In the genomic region with DNA sequence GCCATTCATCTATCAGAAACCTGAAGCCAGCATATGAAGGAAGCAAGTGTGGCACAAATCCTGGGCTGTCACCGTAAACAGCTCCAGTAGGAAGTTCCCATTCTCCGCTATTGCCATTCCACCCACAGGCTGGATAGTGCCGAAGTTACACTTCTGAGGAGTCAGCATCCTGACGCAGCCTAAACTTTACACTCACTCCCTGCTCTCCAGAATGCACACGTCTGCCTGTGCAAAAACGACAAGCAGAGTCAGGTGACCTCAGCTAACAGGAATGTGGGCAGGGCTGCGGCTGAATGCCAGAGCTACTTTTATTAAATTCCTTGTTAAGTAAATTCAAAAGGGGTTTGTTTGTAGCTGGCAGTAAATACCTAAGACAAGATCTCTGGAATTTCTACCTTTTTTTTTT, we compare ENCODE assay signal across 8 cellular contexts. TPM values are rescaled to one million over a fixed set of nuclear protein-coding genes. Genes with fewer than 3 reads are reported as not detected.
DNase-seq lines count a peak whose midpoint lies in the region; ATAC-seq and TF ChIP-seq lines count a peak whose summit lies in the region.

No MANE protein-coding gene starts in this region.

- CTCF ChIA-PET in Caco-2 (lab: Charles Lee), result interaction anchor here (0.7 to 2.2 kb wide), 13 partner anchors 20 to 1019 kb away, joined by 3 to 8 read pairs (median 4); partner anchors contain the start of gene NFRKB
- CTCF ChIA-PET in PC-9 (lab: Charles Lee), result interaction anchor here (0.6 to 0.9 kb wide), 4 partner anchors 15 to 262 kb away, joined by 3 to 9 read pairs (median 4); no protein-coding TSS in a partner anchor

- peak overlapping the region; percentile 71 for H3K4me2 ChIP-seq in PC-9

- H3F3A ChIP-seq in PC-9 (ENCODE audit: insufficient read depth, low read depth), result peaks cover 62% of the 10 kb centered on the region

- H3K4me1 Mint-ChIP-seq in Caco-2 (ENCODE audit: low read depth, unreplicated experiment), result peaks cover 41% of the 10 kb centered on the region
- peaks cover 9% of the 10 kb centered on the region for H3K4me1 Mint-ChIP-seq in activated T-helper 2 cell treated with anti-CD3 and anti-CD28 coated beads, Interferon-gamma antibody, Interleukin-2, Interleukin-4, amounts not matched to agents 10 μg/mL and 5 μg/mL and 100 μg/mL, durations not matched to agents 14 hours and 24 hours and 36 hours (ENCODE audit: low read depth)

- POLR2A ChIA-PET in Caco-2 (lab: Charles Lee) (interaction anchor here (0.5 to 3.7 kb wide), 10 partner anchors 20 to 298 kb away, joined by 3 to 35 read pairs (median 9); partner anchors contain the start of genes NFRKB, PRDM10, ST14 and TMEM45B), PC-9 (lab: Charles Lee; ENCODE audit: unreplicated experiment) (interaction anchor here (0.7 kb wide), 2 partner anchors 33 to 1146 kb away, joined by 4 to 7 read pairs; no protein-coding TSS in a partner anchor)

- no peaks in the 10 kb centered on the region for H3K27me3 Mint-ChIP-seq in Caco-2 (ENCODE audit: insufficient read depth, unreplicated experiment)
- H3K27me3 Mint-ChIP-seq in activated T-helper 2 cell treated with anti-CD3 and anti-CD28 coated beads, Interferon-gamma antibody, Interleukin-2, Interleukin-4, amounts not matched to agents 10 μg/mL and 5 μg/mL and 100 μg/mL, durations not matched to agents 14 hours and 24 hours and 36 hours (ENCODE audit: low read depth), result no peaks in the 10 kb centered on the region

- peaks cover 23% of the 10 kb centered on the region for H3K79me2 ChIP-seq in PC-9 (ENCODE audit: low read depth)

- peak overlapping the region; percentile 95 for H3K27ac Mint-ChIP-seq in Caco-2 (ENCODE audit: unreplicated experiment)
- no peak overlapping the region for H3K27ac Mint-ChIP-seq in activated T-helper 2 cell treated with anti-CD3 and anti-CD28 coated beads, Interferon-gamma antibody, Interleukin-2, Interleukin-4, amounts not matched to agents 10 μg/mL and 5 μg/mL and 100 μg/mL, durations not matched to agents 14 hours and 24 hours and 36 hours

- no peaks in the 10 kb centered on the region for H3K9me3 Mint-ChIP-seq in Caco-2 (ENCODE audit: unreplicated experiment)
- no peaks in the 10 kb centered on the region for H3K9me3 Mint-ChIP-seq in activated T-helper 2 cell treated with anti-CD3 and anti-CD28 coated beads, Interferon-gamma antibody, Interleukin-2, Interleukin-4, amounts not matched to agents 10 μg/mL and 5 μg/mL and 100 μg/mL, durations not matched to agents 14 hours and 24 hours and 36 hours

- no peak overlapping the region for H3K4me3 ChIP-seq in Caco-2 (ENCODE audit: low read depth, low read length)
- peak overlapping the region; percentile 41; the same call in 1 of the 2 replicates for H3K4me3 ChIP-seq in PC-9

- H3K36me3 Mint-ChIP-seq in Caco-2 (ENCODE audit: insufficient read depth, unreplicated experiment), result peaks cover 97% of the 10 kb centered on the region
- H3K36me3 Mint-ChIP-seq in activated T-helper 2 cell treated with anti-CD3 and anti-CD28 coated beads, Interferon-gamma antibody, Interleukin-2, Interleukin-4, amounts not matched to agents 10 μg/mL and 5 μg/mL and 100 μg/mL, durations not matched to agents 14 hours and 24 hours and 36 hours (ENCODE audit: low read depth), result peaks cover 77% of the 10 kb centered on the region

- TF ChIP-seq CTCF in Caco-2 (IDR thresholded peaks at IDR 0.05; ENCODE audit: insufficient read depth in 1 of 2, low read depth in 1 of 2, low read length in 1 of 2, severe bottlenecking in 1 of 2, unreplicated experiment in 1 of 2) (no peak), PC-9 (conservative IDR thresholded peaks at IDR 0.05) (no peak), omental fat pad (IDR thresholded peaks at IDR 0.05) (no peak)

- peak; percentile 96 to 99 for DNase-seq in Caco-2
- DNase-seq in PC-9, result peak; percentile 92 to 100
- peak; percentile 75 for DNase-seq in fibroblast of gingiva (ENCODE audit: low read depth)
- DNase-seq in omental fat pad (ENCODE audit: low spot score), result peak; percentile 41
- no peak for DNase-seq in substantia nigra (lab: John Stamatoyannopoulos, UW)
- DNase-seq in activated effector memory CD4-positive, alpha-beta T cell treated with Interleukin-2 at 50 U/mL for 16 hours, result no peak
- DNase-seq in activated T-helper 2 cell treated with anti-CD3 and anti-CD28 coated beads, Interferon-gamma antibody, Interleukin-2, Interleukin-4, amounts not matched to agents 10 μg/mL and 5 μg/mL and 100 μg/mL, durations not matched to agents 14 hours and 24 hours and 36 hours (ENCODE audit: low spot score), result no peak

- H3K27me3 ChIP-seq in Caco-2 (replicated peaks; ENCODE audit: control insufficient read depth, insufficient read depth, low read length) (no peaks in the 10 kb centered on the region), PC-9 (ENCODE audit: insufficient read depth, low read depth) (no peaks in the 10 kb centered on the region)

- H3K9me3 ChIP-seq in Caco-2 (peaks cover 3% of the 10 kb centered on the region; the same call in 1 of the 2 replicates), PC-9 (ENCODE audit: insufficient read depth, low read depth) (no peaks in the 10 kb centered on the region)

- H3K27ac ChIP-seq in PC-9 (peak overlapping the region; percentile 84), substantia nigra (ENCODE audit: low read depth, low read length, poor library complexity, severe bottlenecking) (no peak overlapping the region)

- no peaks in the 10 kb centered on the region for H4K20me1 ChIP-seq in PC-9 (ENCODE audit: insufficient read depth)

- intact Hi-C loops in Caco-2 (cut with micrococcal nuclease; ENCODE audit: unreplicated experiment) (loop anchor here (1.0 to 2.0 kb wide), 4 partner anchors 8 to 77 kb away; no protein-coding TSS in a partner anchor), PC-9 (cut with micrococcal nuclease; ENCODE audit: unreplicated experiment) (loop anchor here (1.0 to 5.0 kb wide), 4 partner anchors 15 to 285 kb away; no protein-coding TSS in a partner anchor)
- intact Hi-C loops in activated T-helper 2 cell treated with anti-CD3 and anti-CD28 coated beads, Interferon-gamma antibody, Interleukin-2, Interleukin-4, amounts not matched to agents 10 μg/mL and 5 μg/mL and 100 μg/mL, durations not matched to agents 14 hours and 24 hours and 36 hours (cut with micrococcal nuclease), result no loop called here

- ATAC-seq in omental fat pad (ENCODE audit: low FRiP score) (peak; percentile 97), HG02870 (IDR thresholded peaks at IDR 0.05; ENCODE audit: unreplicated experiment) (no peak)

- no TSS peak for BruUV-seq in Caco-2 (replicated peaks; lab: Mats Ljungman, UMichigan)
- BruUV-seq in PC-9 (replicated peaks; lab: Mats Ljungman, UMichigan), result no TSS peak

- H3K4me1 ChIP-seq in Caco-2 (peaks cover 53% of the 10 kb centered on the region), PC-9 (replicated peaks; ENCODE audit: insufficient read depth) (peaks cover 80% of the 10 kb centered on the region)

- H3K9me2 ChIP-seq in PC-9 (ENCODE audit: insufficient read depth), result no peaks in the 10 kb centered on the region

- peaks cover 19% of the 10 kb centered on the region for H3K36me3 ChIP-seq in Caco-2 (ENCODE audit: control insufficient read depth, insufficient read depth, low read length)
- H3K36me3 ChIP-seq in PC-9 (ENCODE audit: low read depth), result peaks cover 45% of the 10 kb centered on the region

- no peak overlapping the region for H2AFZ ChIP-seq in PC-9

- peak overlapping the region; percentile 83 for H3K4me3 Mint-ChIP-seq in Caco-2 (ENCODE audit: unreplicated experiment)
- no peak overlapping the region for H3K4me3 Mint-ChIP-seq in activated T-helper 2 cell treated with anti-CD3 and anti-CD28 coated beads, Interferon-gamma antibody, Interleukin-2, Interleukin-4, amounts not matched to agents 10 μg/mL and 5 μg/mL and 100 μg/mL, durations not matched to agents 14 hours and 24 hours and 36 hours (ENCODE audit: low read depth)

RNA-seq across cellular contexts. Expression of gene NFRKB, which starts 33.7 kb away (rescaled TPM):
- total RNA-seq in Caco-2 (2022) (101 and 104 TPM in 2 replicates), PC-9 (2021) (37.8 and 39.2 TPM in 2 replicates), omental fat pad (10 to 100 TPM; 24.5 to 35.0 (median 27.2) TPM)
- total RNA-seq in activated T-helper 2 cell treated with anti-CD3 and anti-CD28 coated beads, Interferon-gamma antibody, Interleukin-2, Interleukin-4, amounts not matched to agents 10 μg/mL and 5 μg/mL and 100 μg/mL, durations not matched to agents 14 hours and 24 hours and 36 hours, result 42.6 and 42.8 TPM in 2 replicates

RNA-seq across cellular contexts. Expression of gene TMEM45B, which starts 46.1 kb away (rescaled TPM):
- total RNA-seq in Caco-2 (2022) (58.2 and 60.0 TPM in 2 replicates), PC-9 (2021) (11.4 and 13.3 TPM in 2 replicates), omental fat pad (1 to 10 TPM in 1 of 4 donors, under 1 TPM in 1, not detected in 2; 0.19 to 1.3 TPM)
- total RNA-seq in activated T-helper 2 cell treated with anti-CD3 and anti-CD28 coated beads, Interferon-gamma antibody, Interleukin-2, Interleukin-4, amounts not matched to agents 10 μg/mL and 5 μg/mL and 100 μg/mL, durations not matched to agents 14 hours and 24 hours and 36 hours, result 0.27 and 0.39 TPM in 2 replicates

Comparison
In these comparisons a context has a peak if more than half of its experiments do, and no peak if none do; other contexts are left out.
1. DNase-seq: peak in Caco-2 (2 of 2), PC-9 (2 of 2), fibroblast of gingiva (single experiment) and omental fat pad (single experiment); none in substantia nigra (0 of 49), activated effector memory CD4-positive, alpha-beta T cell treated with Interleukin-2 at 50 U/mL for 16 hours (single experiment) and activated T-helper 2 cell treated with anti-CD3 and anti-CD28 coated beads, Interferon-gamma antibody, Interleukin-2, Interleukin-4, amounts not matched to agents 10 μg/mL and 5 μg/mL and 100 μg/mL, durations not matched to agents 14 hours and 24 hours and 36 hours (single experiment).